In genomic region chr14:55180434-55180833, GRCh38 we compare ENCODE assay signal across 10 cellular contexts. TPM values are rescaled to one million over a fixed set of nuclear protein-coding genes. Genes with fewer than 3 reads are reported as not detected.
DNase-seq lines count a peak whose midpoint lies in the region; ATAC-seq and TF ChIP-seq lines count a peak whose summit lies in the region.
"Had no signal": no experiment of that assay in that cellular context is flagged by ENCODE, and none has a peak within 500 bp of the region (broad histone marks: within the 10 kb centered on the region; RNA-seq: fewer than 3 reads in every experiment).

No MANE protein-coding gene starts in this region.

- no peak for DNase-seq in osteoblast (ENCODE audit: insufficient read length, low spot score, missing footprints)
- no peak for DNase-seq in HCEC 1CT
- no peak for DNase-seq in midbrain (lab: John Stamatoyannopoulos, UW)
- DNase-seq in heart left ventricle: no peak
- DNase-seq: NCI-H524 treated with DMSO at 0.1 percent for 48 hours had no signal

- peaks cover 8% of the 10 kb centered on the region for H3K4me1 ChIP-seq in osteoblast (ENCODE audit: insufficient read depth, low read length)
- no peaks in the 10 kb centered on the region for H3K4me1 ChIP-seq in gastroesophageal sphincter
- no peaks in the 10 kb centered on the region for H3K4me1 ChIP-seq in heart left ventricle

- ATAC-seq in GM18517 (IDR thresholded peaks at IDR 0.05; ENCODE audit: unreplicated experiment) (peak; percentile 86), GM21529 (IDR thresholded peaks at IDR 0.05; ENCODE audit: unreplicated experiment) (peak; percentile 91), HG03460 (IDR thresholded peaks at IDR 0.05; ENCODE audit: unreplicated experiment) (peak; percentile 93), gastroesophageal sphincter (no peak), heart left ventricle (no peak)

- no peaks in the 10 kb centered on the region for H4K20me1 ChIP-seq in osteoblast (ENCODE audit: insufficient read depth, low read length)

- intact Hi-C loops in heart left ventricle (cut with DNase I): no loop called here

- H3K36me3 ChIP-seq in osteoblast (ENCODE audit: insufficient read depth, low read length) (peaks cover 13% of the 10 kb centered on the region), gastroesophageal sphincter (no peaks in the 10 kb centered on the region), heart left ventricle (peaks cover 0 to 10% (median 0%) of the 10 kb centered on the region in 9 donors)

- TF ChIP-seq CTCF in osteoblast (IDR thresholded peaks at IDR 0.05; ENCODE audit: extremely low read depth, low read depth, low read length) (no peak), gastroesophageal sphincter (IDR thresholded peaks at IDR 0.05) (no peak), heart left ventricle (IDR thresholded peaks at IDR 0.05) (no peak)

- H3K9me3 ChIP-seq in osteoblast (ENCODE audit: low read depth, low read length): no peaks in the 10 kb centered on the region
- no peaks in the 10 kb centered on the region for H3K9me3 ChIP-seq in gastroesophageal sphincter
- H3K9me3 ChIP-seq in heart left ventricle: no peaks in the 10 kb centered on the region

- 69 to 91% methylated on average over 1 of the region's 4 CpGs for WGBS in gastroesophageal sphincter (ENCODE audit: low coverage in 1 of 2), 2 donors
- WGBS in heart left ventricle, 4 donors: 73 to 84% (median 79%) methylated on average over 4 of the region's 4 CpGs

- peak overlapping the region; percentile 55 for H3K4me2 ChIP-seq in osteoblast (ENCODE audit: insufficient read depth, low read length)

- no peaks in the 10 kb centered on the region for H3K27me3 ChIP-seq in osteoblast (ENCODE audit: insufficient read depth, low read length)
- H3K27me3 ChIP-seq in gastroesophageal sphincter: no peaks in the 10 kb centered on the region
- no peaks in the 10 kb centered on the region for H3K27me3 ChIP-seq in heart left ventricle

- H3K27ac ChIP-seq in osteoblast (ENCODE audit: low read depth, low read length): peak overlapping the region; percentile 86
- H3K27ac ChIP-seq in gastroesophageal sphincter: no peak overlapping the region
- H3K27ac ChIP-seq in heart left ventricle: no peak overlapping the region
- H3K27ac ChIP-seq: epithelial cell of prostate had no signal

- TF ChIP-seq POLR2A in gastroesophageal sphincter (IDR thresholded peaks at IDR 0.05): no peak
- TF ChIP-seq POLR2A in heart left ventricle (IDR thresholded peaks at IDR 0.05): no peak

- TF ChIP-seq EP300 in gastroesophageal sphincter (IDR thresholded peaks at IDR 0.05): no peak

- peak overlapping the region; percentile 20 for H3K4me3 ChIP-seq in osteoblast (ENCODE audit: insufficient read depth, low read length)
- no peak overlapping the region for H3K4me3 ChIP-seq in gastroesophageal sphincter
- no peak overlapping the region for H3K4me3 ChIP-seq in heart left ventricle

- peak overlapping the region; percentile 90 for H2AFZ ChIP-seq in osteoblast (ENCODE audit: low read length)

- H3K79me2 ChIP-seq in osteoblast (ENCODE audit: insufficient read depth, low read length): peaks cover 4% of the 10 kb centered on the region

RNA-seq across cellular contexts. Expression of gene DLGAP5, which starts 11.0 kb away (rescaled TPM):
- total RNA-seq in osteoblast (4.1 and 5.1 TPM in 2 replicates), gastroesophageal sphincter (1 to 10 TPM in 1 of 4 donors, under 1 TPM in 1, not detected in 2; 0.23 to 1.2 TPM), heart left ventricle (10 to 100 TPM in 1 of 9 donors, under 1 TPM in 6, not detected in 2; 0.12 to 11.1 (median 0.65) TPM)
- polyA plus RNA-seq in heart left ventricle: under 1 TPM in 1 of 2 donors, not detected in 1; 0.12 TPM

RNA-seq across cellular contexts. Expression of gene LGALS3, which starts 51.4 kb away (rescaled TPM):
- total RNA-seq in osteoblast: 368 and 433 TPM in 2 replicates
- total RNA-seq in gastroesophageal sphincter: 100 to 1,000 TPM; 253 to 467 (median 361) TPM
- total RNA-seq in heart left ventricle: 100 to 1,000 TPM; 143 to 372 (median 197) TPM
- polyA plus RNA-seq in heart left ventricle: 100 to 1,000 TPM; 272 to 311 TPM

Comparison
In these comparisons a context has a peak if more than half of its experiments do, and no peak if none do; other contexts are left out.
1. ATAC-seq: peak in GM18517 (single experiment), GM21529 (single experiment) and HG03460 (single experiment); none in gastroesophageal sphincter (single experiment) and heart left ventricle (0 of 4).